Comparison of ENCODE assay signal across 24 cellular contexts in the genomic region with DNA sequence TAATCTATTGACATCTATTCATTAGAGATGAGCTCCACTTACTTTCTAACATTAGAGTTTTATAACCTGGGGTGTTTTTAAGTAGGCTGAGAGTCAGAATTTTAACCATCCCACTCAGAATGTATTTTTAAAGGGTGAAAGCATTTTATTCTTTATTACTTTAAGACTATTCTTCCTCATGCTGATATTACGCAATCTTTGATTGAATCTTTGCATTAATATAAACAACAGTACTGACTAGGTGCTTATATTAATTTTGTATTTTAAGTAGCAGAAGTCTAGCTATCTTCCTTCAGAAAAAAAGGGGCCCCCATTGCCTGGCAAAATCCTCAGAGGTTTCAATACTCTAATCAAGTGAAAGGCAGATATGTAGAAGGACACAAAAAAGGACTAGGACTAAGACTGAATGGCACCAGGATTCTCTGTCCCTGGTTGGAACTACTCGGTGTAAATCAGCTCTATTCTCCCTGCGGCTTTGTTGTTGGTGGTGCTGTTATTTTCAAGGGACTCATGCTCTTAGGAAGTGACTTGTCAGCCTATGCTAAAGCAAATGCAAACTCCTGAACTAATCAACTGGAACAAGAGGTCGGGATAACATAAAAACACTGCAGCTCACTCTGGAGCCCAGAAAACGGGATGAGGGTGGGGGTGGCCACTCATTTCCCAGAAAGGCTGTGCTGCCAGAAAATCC.
"Had no signal": no experiment of that assay in that cellular context is flagged by ENCODE, and none has a peak within 500 bp of the region (broad histone marks: within the 10 kb centered on the region; RNA-seq: fewer than 3 reads in every experiment).

No MANE protein-coding gene starts in this region.

- ATAC-seq: activated naive CD8-positive, alpha-beta T cell treated with anti-CD3 and anti-CD28 coated beads, Interleukin-2, amount 50 U/mL, for 24 hours; left lobe of liver; sciatic nerve; stimulated activated effector memory CD8-positive, alpha-beta T cell treated with anti-CD3 and anti-CD28 coated beads, Interleukin-12 subunit alpha, Interleukin-12 subunit beta, amount 100 ng/mL, for 72 hours had no signal

- H3K36me3 ChIP-seq: ascending aorta, breast epithelium, prostate gland had no signal

- DNase-seq: activated CD4-positive, alpha-beta T cell treated with anti-CD3 and anti-CD28 coated beads, Interleukin-2, amount 50 U/mL, for 1 hour; activated CD8-positive, alpha-beta memory T cell treated with anti-CD3 and anti-CD28 coated beads for 24 hours; activated CD8-positive, alpha-beta memory T cell treated with anti-CD3 and anti-CD28 coated beads, Interleukin-2, amount 50 U/mL, for 48 hours; activated effector memory CD4-positive, alpha-beta T cell treated with Interleukin-2 at 50 U/mL for 16 hours; activated naive CD4-positive, alpha-beta T cell treated with anti-CD3 and anti-CD28 coated beads, Interleukin-2, amount 10 ng/mL, durations not matched to agents 7 days and 5 days; activated naive CD8-positive, alpha-beta T cell treated with anti-CD3 and anti-CD28 coated beads, Interleukin-2, amount 50 U/mL, for 24 hours; activated T-cell treated with anti-CD3 and anti-CD28 coated beads, Interleukin-2, amount 50 U/mL, for 48 hours; cerebellar nuclear complex; cortex of kidney; effector memory CD4-positive, alpha-beta T cell; midbrain; stimulated activated CD4-positive, alpha-beta T cell treated with anti-CD3 and anti-CD28 coated beads, Interleukin-4, amount 100 ng/mL, for 24 hours; testis had no signal

- H3K27ac ChIP-seq: ascending aorta, breast epithelium, prostate gland, testis had no signal

- H3K9me3 ChIP-seq: ascending aorta, breast epithelium, prostate gland, testis had no signal

- H3K4me3 ChIP-seq: ascending aorta, breast epithelium, lung, prostate gland, testis had no signal

- H3K4me1 Mint-ChIP-seq: activated naive CD4-positive, alpha-beta T cell treated with anti-CD3 and anti-CD28 coated beads, Interleukin-2, amount 10 ng/mL, durations not matched to agents 7 days and 5 days; activated naive CD8-positive, alpha-beta T cell treated with anti-CD3 and anti-CD28 coated beads, Interleukin-2, amount 50 U/mL, for 24 hours; nephron; stimulated activated effector memory CD8-positive, alpha-beta T cell treated with anti-CD3 and anti-CD28 coated beads, Interleukin-12 subunit alpha, Interleukin-12 subunit beta, amount 100 ng/mL, for 72 hours had no signal

- H3K36me3 Mint-ChIP-seq: activated naive CD4-positive, alpha-beta T cell treated with anti-CD3 and anti-CD28 coated beads, Interleukin-2, amount 10 ng/mL, durations not matched to agents 7 days and 5 days; stimulated activated effector memory CD8-positive, alpha-beta T cell treated with anti-CD3 and anti-CD28 coated beads, Interleukin-12 subunit alpha, Interleukin-12 subunit beta, amount 100 ng/mL, for 72 hours; type B pancreatic cell had no signal

- H3K4me3 Mint-ChIP-seq: activated naive CD4-positive, alpha-beta T cell treated with anti-CD3 and anti-CD28 coated beads, Interleukin-2, amount 10 ng/mL, durations not matched to agents 7 days and 5 days; activated naive CD8-positive, alpha-beta T cell treated with anti-CD3 and anti-CD28 coated beads, Interleukin-2, amount 50 U/mL, for 24 hours; nephron; stimulated activated effector memory CD8-positive, alpha-beta T cell treated with anti-CD3 and anti-CD28 coated beads, Interleukin-12 subunit alpha, Interleukin-12 subunit beta, amount 100 ng/mL, for 72 hours; T-helper 2 cell treated with Interferon-gamma antibody and Interleukin-4, amounts not matched to agents 5 μg/mL and 100 μg/mL, for 36 hours; type B pancreatic cell had no signal

- H3K27me3 ChIP-seq: ascending aorta, breast epithelium, testis had no signal

- FAIRE-seq: islet of Langerhans had no signal

- H3K27ac Mint-ChIP-seq: activated naive CD4-positive, alpha-beta T cell treated with anti-CD3 and anti-CD28 coated beads, Interleukin-2, amount 10 ng/mL, durations not matched to agents 7 days and 5 days; activated naive CD8-positive, alpha-beta T cell treated with anti-CD3 and anti-CD28 coated beads, Interleukin-2, amount 50 U/mL, for 24 hours; nephron; stimulated activated effector memory CD8-positive, alpha-beta T cell treated with anti-CD3 and anti-CD28 coated beads, Interleukin-12 subunit alpha, Interleukin-12 subunit beta, amount 100 ng/mL, for 72 hours; T-helper 2 cell treated with Interferon-gamma antibody and Interleukin-4, amounts not matched to agents 5 μg/mL and 100 μg/mL, for 36 hours; type B pancreatic cell had no signal

- H3K9me3 Mint-ChIP-seq: activated naive CD4-positive, alpha-beta T cell treated with anti-CD3 and anti-CD28 coated beads, Interleukin-2, amount 10 ng/mL, durations not matched to agents 7 days and 5 days; nephron; T-helper 2 cell treated with Interferon-gamma antibody and Interleukin-4, amounts not matched to agents 5 μg/mL and 100 μg/mL, for 36 hours; type B pancreatic cell had no signal

- H3K4me1 ChIP-seq: ascending aorta, breast epithelium, prostate gland, testis had no signal

- H3K27me3 Mint-ChIP-seq: activated naive CD4-positive, alpha-beta T cell treated with anti-CD3 and anti-CD28 coated beads, Interleukin-2, amount 10 ng/mL, durations not matched to agents 7 days and 5 days; activated naive CD8-positive, alpha-beta T cell treated with anti-CD3 and anti-CD28 coated beads, Interleukin-2, amount 50 U/mL, for 24 hours; type B pancreatic cell had no signal
